Comparison of ENCODE assay signal across 24 cellular contexts in the genomic region with DNA sequence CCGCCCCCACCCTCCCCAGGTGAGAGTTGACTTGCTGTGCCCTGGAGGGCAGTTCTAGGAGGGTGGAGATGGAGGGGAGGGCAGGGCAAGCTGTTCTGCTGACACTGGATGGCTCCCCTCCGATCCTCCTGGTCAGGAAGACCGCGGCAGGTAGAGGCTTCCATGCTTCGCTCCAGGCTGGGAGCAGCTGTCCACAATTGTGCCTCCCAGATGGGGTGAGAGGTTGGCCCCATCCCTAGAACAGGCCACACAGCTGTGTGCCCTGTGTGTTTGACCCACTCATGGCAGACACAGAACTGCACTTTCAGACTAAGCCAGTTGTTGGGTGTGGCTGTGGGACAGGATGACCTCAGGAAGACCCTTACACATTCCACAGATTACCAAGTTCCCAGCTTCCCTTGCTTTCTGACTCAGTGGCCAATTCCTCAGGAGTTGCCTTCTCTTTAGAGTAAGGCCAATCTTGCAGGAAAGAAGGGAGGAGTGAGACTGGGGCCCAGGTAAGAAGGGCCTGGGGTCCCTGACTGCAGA.
DNase-seq lines count a peak whose midpoint lies in the region; ATAC-seq and TF ChIP-seq lines count a peak whose summit lies in the region.
"Had no signal": no experiment of that assay in that cellular context is flagged by ENCODE, and none has a peak within 500 bp of the region (broad histone marks: within the 10 kb centered on the region; RNA-seq: fewer than 3 reads in every experiment).

No MANE protein-coding gene starts in this region.

- no peak for TF ChIP-seq EP300 in gastroesophageal sphincter (IDR thresholded peaks at IDR 0.05)

- peaks cover 2 to 10% of the 10 kb centered on the region in 2 experiments; a peak in 3 of 4 replicates for H3K4me1 ChIP-seq in HCT116 (ENCODE audit: control insufficient read depth in 1 of 2, insufficient read depth in 2 of 2, low read length in 2 of 2)
- peaks cover 0 to 9% (median 0%) of the 10 kb centered on the region in 3 donors for H3K4me1 ChIP-seq in gastroesophageal sphincter
- H3K4me1 ChIP-seq: body of pancreas had no signal

- H3K9me3 ChIP-seq in AG04450 (ENCODE audit: control insufficient read depth, insufficient read depth, low read length) (no peaks in the 10 kb centered on the region), HCT116 (ENCODE audit: control insufficient read depth in 1 of 2, insufficient read depth in 1 of 2, low read depth in 1 of 2, low read length in 2 of 2) (no peaks in the 10 kb centered on the region), gastroesophageal sphincter (no peaks in the 10 kb centered on the region)
- H3K9me3 ChIP-seq: body of pancreas, heart right ventricle, SJSA1, testis had no signal

- CTCF ChIA-PET in AG04450 (lab: Charles Lee) = interaction anchor here (0.5 kb wide), 1 partner anchor 701 kb away, joined by 3 read pairs; no protein-coding TSS in a partner anchor
- CTCF ChIA-PET in HCT116 (lab: Charles Lee) = no interaction called here

- no peaks in the 10 kb centered on the region for H4K20me1 ChIP-seq in HCT116 (ENCODE audit: insufficient read depth)

- H3K9ac ChIP-seq in HCT116 (ENCODE audit: low read length) = no peak overlapping the region

- H3K4me3 ChIP-seq in AG04450 (ENCODE audit: low read depth, low read length) (no peak overlapping the region), HCT116 (replicated peaks in 1 of 2; ENCODE audit: low read depth in 1 of 2, low read length in 2 of 2) (no peak overlapping the region), choroid plexus epithelial cell (ENCODE audit: low read depth, low read length) (no peak overlapping the region), gastroesophageal sphincter (no peak overlapping the region)
- H3K4me3 ChIP-seq: body of pancreas, heart right ventricle, PC-9, SJSA1, testis had no signal

- H3K27ac ChIP-seq in AG04450 (ENCODE audit: low read depth, low read length) (peak overlapping the region; percentile 21), HCT116 (ENCODE audit: low read depth, low read length) (no peak overlapping the region), gastroesophageal sphincter (no peak overlapping the region)
- H3K27ac ChIP-seq: body of pancreas, C4-2B, heart right ventricle, PC-9, SJSA1, testis had no signal

- peak overlapping the region; percentile 50 for H3K4me2 ChIP-seq in HCT116 (ENCODE audit: low read length)
- H3K4me2 ChIP-seq: PC-9 had no signal

- TF ChIP-seq CTCF in AG04450 (IDR thresholded peaks at IDR 0.05; ENCODE audit: low read depth, low read length) (no peak), HCT116 (IDR thresholded peaks at IDR 0.05 in 2 of 3, conservative IDR thresholded peaks at IDR 0.05 in 1 of 3; ENCODE audit: borderline replicate concordance in 1 of 3, insufficient read depth in 1 of 3, low read depth in 2 of 3, low read length in 2 of 3) (no peak), choroid plexus epithelial cell (conservative IDR thresholded peaks at IDR 0.05; ENCODE audit: low read depth, low read length) (no peak), gastroesophageal sphincter (IDR thresholded peaks at IDR 0.05) (no peak)

- H3K27me3 ChIP-seq in AG04450 (ENCODE audit: control insufficient read depth, insufficient read depth, low read length) (peaks cover 39% of the 10 kb centered on the region), HCT116 (ENCODE audit: insufficient read depth, low read length) (no peaks in the 10 kb centered on the region), gastroesophageal sphincter (no peaks in the 10 kb centered on the region)
- H3K27me3 ChIP-seq: body of pancreas, SJSA1, testis had no signal

- no TSS peak for BruUV-seq in HCT116 (replicated peaks; lab: Mats Ljungman, UMichigan)

- TF ChIP-seq POLR2A in HCT116 (IDR thresholded peaks at IDR 0.05; ENCODE audit: borderline replicate concordance, extremely low read depth, insufficient read depth, insufficient read length) (no peak), gastroesophageal sphincter (IDR thresholded peaks at IDR 0.05) (no peak)

- no CpG with 5 or more reads among the region's 5 CpGs for WGBS in gastroesophageal sphincter (ENCODE audit: low coverage in 1 of 2), 2 donors

- ATAC-seq in HCT116 = peak; percentile 26; the same call in 1 of the 2 replicates
- ATAC-seq in gastroesophageal sphincter = peak; percentile 11
- ATAC-seq in HG03139 (IDR thresholded peaks at IDR 0.05; ENCODE audit: unreplicated experiment) = no peak
- ATAC-seq in GM19328 (IDR thresholded peaks at IDR 0.05; ENCODE audit: unreplicated experiment) = no peak
- ATAC-seq: activated CD8-positive, alpha-beta T cell treated with anti-CD3 and anti-CD28 coated beads for 36 hours; body of pancreas; left lobe of liver had no signal

- H3K79me2 ChIP-seq in HCT116 (ENCODE audit: insufficient read depth, low read length) = no peaks in the 10 kb centered on the region

- intact Hi-C loops in HCT116 (cut with micrococcal nuclease) = no loop called here

- no peaks in the 10 kb centered on the region for H3K9me2 ChIP-seq in HCT116 (ENCODE audit: insufficient read depth)

- POLR2A ChIA-PET in AG04450 (lab: Yijun Ruan, JAX) = no interaction called here
- POLR2A ChIA-PET in HCT116 (lab: Charles Lee) = no interaction called here

- no peak overlapping the region for H2AFZ ChIP-seq in HCT116 (ENCODE audit: low read depth, low read length, poor library complexity, severe bottlenecking)
- H2AFZ ChIP-seq: PC-9 had no signal

- TF ChIP-seq RAD21 in HCT116 (IDR thresholded peaks at IDR 0.05; ENCODE audit: low read depth) = no peak

- DNase-seq in AG04450 (ENCODE audit: low read depth, low spot score) = no peak
- DNase-seq in HCT116 (ENCODE audit: low read depth, low spot score) = no peak
- DNase-seq in choroid plexus epithelial cell (ENCODE audit: low read depth) = peak; percentile 38
- DNase-seq in HK-2 (ENCODE audit: unreplicated experiment) = no peak
- no peak for DNase-seq in epidermal melanocyte (ENCODE audit: insufficient read length, low spot score)
- DNase-seq: activated CD4-positive, alpha-beta T cell treated with anti-CD3 and anti-CD28 coated beads for 1 hour; activated CD8-positive, alpha-beta T cell treated with anti-CD3 and anti-CD28 coated beads for 36 hours; body of pancreas; cortex of kidney; GOT3; heart right ventricle; KG1; mesendoderm; NCI-H2171; PC-9; stimulated activated CD4-positive, alpha-beta T cell treated with anti-CD3 and anti-CD28 coated beads, Interleukin-4, amount 100 ng/mL, for 1 hour; stimulated activated naive CD4-positive, alpha-beta T cell; testis had no signal

- RAD21 ChIA-PET in HCT116 (lab: Charles Lee; ENCODE audit: low non-redundant PET in 1 of 2, low total read pairs in 2 of 2, uncharacterized antibody in 2 of 2, unreplicated experiment in 2 of 2) = no interaction called here

- H3K36me3 ChIP-seq in HCT116 (ENCODE audit: control insufficient read depth in 1 of 2, insufficient read depth in 2 of 2, low read length in 2 of 2) (no peaks in the 10 kb centered on the region), gastroesophageal sphincter (no peaks in the 10 kb centered on the region)
- H3K36me3 ChIP-seq: heart right ventricle, SJSA1 had no signal

TF ChIP-seq in HCT116, 20 proteins besides CTCF, POLR2A, EP300 and RAD21 (continues in another document):
- TF ChIP-seq ZFX (IDR thresholded peaks at IDR 0.05) = no peak
- TF ChIP-seq YY1 (IDR thresholded peaks at IDR 0.05; ENCODE audit: extremely low read depth, insufficient replicate concordance, low read depth, low read length) = no peak
- no peak for TF ChIP-seq EZH2phosphoT487 (IDR thresholded peaks at IDR 0.05; ENCODE audit: borderline replicate concordance)
- no peak for TF ChIP-seq JUND (IDR thresholded peaks at IDR 0.05)
- TF ChIP-seq SRF (IDR thresholded peaks at IDR 0.05; ENCODE audit: low read depth) = no peak
- no peak for TF ChIP-seq CBX3 (IDR thresholded peaks at IDR 0.05; ENCODE audit: low read depth)
- no peak for TF ChIP-seq ELF1 (IDR thresholded peaks at IDR 0.05; ENCODE audit: borderline replicate concordance, low read depth)
- no peak for TF ChIP-seq EGR1 (IDR thresholded peaks at IDR 0.05; ENCODE audit: low read depth)
- no peak for TF ChIP-seq TCF7L2 (IDR thresholded peaks at IDR 0.05; ENCODE audit: borderline replicate concordance, extremely low read depth, insufficient read depth, insufficient read length)
- TF ChIP-seq SIN3A (IDR thresholded peaks at IDR 0.05; ENCODE audit: low read depth) = no peak
- TF ChIP-seq EZH2 (IDR thresholded peaks at IDR 0.05) = no peak
- TF ChIP-seq, protein P1, sequence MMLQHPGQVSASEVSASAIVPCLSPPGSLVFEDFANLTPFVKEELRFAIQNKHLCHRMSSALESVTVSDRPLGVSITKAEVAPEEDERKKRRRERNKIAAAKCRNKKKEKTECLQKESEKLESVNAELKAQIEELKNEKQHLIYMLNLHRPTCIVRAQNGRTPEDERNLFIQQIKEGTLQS (IDR thresholded peaks at IDR 0.05) = no peak
- no peak for TF ChIP-seq CEBPB (IDR thresholded peaks at IDR 0.05; ENCODE audit: low read depth)
- TF ChIP-seq SP1 (IDR thresholded peaks at IDR 0.05; ENCODE audit: low read depth) = no peak
- TF ChIP-seq, protein P2, sequence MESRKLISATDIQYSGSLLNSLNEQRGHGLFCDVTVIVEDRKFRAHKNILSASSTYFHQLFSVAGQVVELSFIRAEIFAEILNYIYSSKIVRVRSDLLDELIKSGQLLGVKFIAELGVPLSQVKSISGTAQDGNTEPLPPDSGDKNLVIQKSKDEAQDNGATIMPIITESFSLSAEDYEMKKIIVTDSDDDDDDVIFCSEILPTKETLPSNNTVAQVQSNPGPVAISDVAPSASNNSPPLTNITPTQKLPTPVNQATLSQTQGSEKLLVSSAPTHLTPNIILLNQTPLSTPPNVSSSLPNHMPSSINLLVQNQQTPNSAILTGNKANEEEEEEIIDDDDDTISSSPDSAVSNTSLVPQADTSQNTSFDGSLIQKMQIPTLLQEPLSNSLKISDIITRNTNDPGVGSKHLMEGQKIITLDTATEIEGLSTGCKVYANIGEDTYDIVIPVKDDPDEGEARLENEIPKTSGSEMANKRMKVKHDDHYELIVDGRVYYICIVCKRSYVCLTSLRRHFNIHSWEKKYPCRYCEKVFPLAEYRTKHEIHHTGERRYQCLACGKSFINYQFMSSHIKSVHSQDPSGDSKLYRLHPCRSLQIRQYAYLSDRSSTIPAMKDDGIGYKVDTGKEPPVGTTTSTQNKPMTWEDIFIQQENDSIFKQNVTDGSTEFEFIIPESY (IDR thresholded peaks at IDR 0.05; ENCODE audit: extremely low read depth, insufficient replicate concordance, low read length) = no peak

Comparison
In these comparisons a context has a peak if more than half of its experiments do, and no peak if none do; other contexts are left out.
1. ATAC-seq: peak in HCT116 (single experiment) and gastroesophageal sphincter (single experiment); none in HG03139 (single experiment) and GM19328 (single experiment).